In the genomic region with DNA sequence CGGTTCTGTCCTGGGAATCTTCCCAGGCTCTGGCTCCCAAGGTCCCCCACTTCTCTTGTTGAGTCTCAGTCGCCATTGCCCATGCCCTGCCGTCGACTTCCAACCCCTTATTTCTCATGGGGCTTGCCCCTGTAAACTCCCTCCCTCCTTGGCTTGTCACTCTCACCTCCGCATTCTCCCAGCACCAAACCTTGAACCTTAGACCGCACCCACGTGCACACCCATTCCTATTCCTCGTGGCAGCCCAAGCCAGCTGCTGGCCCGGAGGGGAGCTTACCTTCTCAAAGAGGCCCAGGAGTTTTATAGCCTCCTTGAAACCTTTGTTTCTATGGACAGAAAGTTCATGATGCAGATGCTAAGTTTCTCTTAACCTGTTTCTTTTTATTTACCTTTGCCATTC, we compare ENCODE assay signal across 24 cellular contexts. TPM values are rescaled to one million over a fixed set of nuclear protein-coding genes. Genes with fewer than 3 reads are reported as not detected.
DNase-seq lines count a peak whose midpoint lies in the region; ATAC-seq and TF ChIP-seq lines count a peak whose summit lies in the region.
"Had no signal": no experiment of that assay in that cellular context is flagged by ENCODE, and none has a peak within 500 bp of the region (broad histone marks: within the 10 kb centered on the region; RNA-seq: fewer than 3 reads in every experiment).

No MANE protein-coding gene starts in this region.

- H3K4me1 Mint-ChIP-seq in endothelial cell (ENCODE audit: unreplicated experiment) (peaks cover under 1% of the 10 kb centered on the region), neural crest cell (no peaks in the 10 kb centered on the region)

- no peaks in the 10 kb centered on the region for H3F3A ChIP-seq in OCI-LY1 (ENCODE audit: insufficient read depth, low read length)

- H3K36me3 Mint-ChIP-seq in endothelial cell (ENCODE audit: low read depth, unreplicated experiment) (peaks cover 7% of the 10 kb centered on the region), neural crest cell (ENCODE audit: low read depth) (no peaks in the 10 kb centered on the region)

- 72 to 76% methylated on average over 8 to 9 of the region's 9 CpGs for WGBS in transverse colon (ENCODE audit: low coverage in 1 of 2), 2 donors

- no peak for TF ChIP-seq CTCF in OCI-LY1 (IDR thresholded peaks at IDR 0.05; ENCODE audit: low read length)
- no peak for TF ChIP-seq CTCF in endothelial cell (IDR thresholded peaks at IDR 0.05; ENCODE audit: unreplicated experiment)
- no peak for TF ChIP-seq CTCF in neural crest cell (conservative IDR thresholded peaks at IDR 0.05)
- no peak for TF ChIP-seq CTCF in transverse colon (IDR thresholded peaks at IDR 0.05)

- H3K4me2 ChIP-seq in OCI-LY1 (ENCODE audit: low read length) = no peak overlapping the region

- H3K4me3 Mint-ChIP-seq in endothelial cell (ENCODE audit: unreplicated experiment) (peak overlapping the region; percentile 49), neural crest cell (peak overlapping the region; percentile 47)

- H3K9me3 ChIP-seq in OCI-LY1 (ENCODE audit: low read length) = no peaks in the 10 kb centered on the region
- H3K9me3 ChIP-seq in transverse colon = no peaks in the 10 kb centered on the region
- H3K9me3 ChIP-seq in MG63 = no peaks in the 10 kb centered on the region

- H3K9me2 ChIP-seq in OCI-LY1 (ENCODE audit: low read depth, low read length) = no peaks in the 10 kb centered on the region

- H3K27me3 Mint-ChIP-seq in endothelial cell (ENCODE audit: unreplicated experiment) (peaks cover 13% of the 10 kb centered on the region), neural crest cell (ENCODE audit: low read depth) (peaks cover 16% of the 10 kb centered on the region)

- H3K9ac ChIP-seq in OCI-LY1 (ENCODE audit: low read length) = no peak overlapping the region

- H3K79me2 ChIP-seq in OCI-LY1 (ENCODE audit: insufficient read depth, low read length) = peaks cover 24% of the 10 kb centered on the region

- H3K4me3 ChIP-seq in OCI-LY1 (ENCODE audit: low read depth, low read length, poor library complexity, severe bottlenecking) (no peak overlapping the region), transverse colon (no peak overlapping the region), MG63 (no peak overlapping the region)

- in situ Hi-C loops in transverse colon (cut with MboI; ENCODE audit: low pct_ligation_motif_present in 1 of 4, low pct_unique_long_range_greater_than_20kb in 1 of 4, low sequenced_read_pairs in 3 of 4) = no loop called here

- H3K36me3 ChIP-seq in OCI-LY1 (ENCODE audit: insufficient read depth, low read length) (peaks cover 44% of the 10 kb centered on the region), transverse colon (no peaks in the 10 kb centered on the region), MG63 (peaks cover 21% of the 10 kb centered on the region)

- H3K27me3 ChIP-seq in OCI-LY1 (ENCODE audit: insufficient read depth, low read length) (no peaks in the 10 kb centered on the region), transverse colon (no peaks in the 10 kb centered on the region), MG63 (no peaks in the 10 kb centered on the region)

- H3K4me1 ChIP-seq in OCI-LY1 (ENCODE audit: insufficient read depth, low read length, severe bottlenecking) = peaks cover 73% of the 10 kb centered on the region
- peaks cover 43 to 87% (median 57%) of the 10 kb centered on the region in 4 donors for H3K4me1 ChIP-seq in transverse colon

- H3K27ac Mint-ChIP-seq in endothelial cell (ENCODE audit: unreplicated experiment) (no peak overlapping the region), neural crest cell (ENCODE audit: unreplicated experiment) (no peak overlapping the region)

- H2AFZ ChIP-seq in OCI-LY1 (ENCODE audit: low read length) = no peak overlapping the region

- no peak for DNase-seq in endothelial cell (ENCODE audit: low spot score)
- DNase-seq in neural crest cell (ENCODE audit: low read depth, low spot score) = no peak
- peak; percentile 75 for DNase-seq in transverse colon
- no peak for DNase-seq in MG63
- no peak for DNase-seq in activated CD4-positive, alpha-beta T cell treated with anti-CD3 and anti-CD28 coated beads, Interleukin-2, amount 50 U/mL, for 4 hours
- DNase-seq in dedifferentiated amniotic fluid mesenchymal stem cell (ENCODE audit: extremely low spot score) = no peak
- DNase-seq: ACHN, AML-193, DMS79, HCEC 1CT, Karpas-422, MM.1S, NCI-H1105, NCI-H1694, NCI-H2107, NCI-H2227 treated with DMSO at 0.1 percent for 48 hours, NCI-H510A treated with DMSO at 0.1 percent for 48 hours, NCI-H774, OCI-M1, SHP77 had no signal

- ATAC-seq in activated CD4-positive, CD25-positive, alpha-beta regulatory T cell treated with anti-CD3 and anti-CD28 coated beads, Interleukin-2, amount 50 U/mL, for 24 hours = no peak
- ATAC-seq: SK-N-SH treated with all-trans-retinoic acid at 6 μM for 48 hours had no signal

- intact Hi-C loops in transverse colon (cut with DNase I; ENCODE audit: low total_unique reads) = no loop called here

- H3K9me3 Mint-ChIP-seq in endothelial cell (ENCODE audit: unreplicated experiment) (no peaks in the 10 kb centered on the region), neural crest cell (no peaks in the 10 kb centered on the region)
- H3K9me3 Mint-ChIP-seq: IgD-negative memory B cell had no signal

- no peak for TF ChIP-seq POLR2A in transverse colon (IDR thresholded peaks at IDR 0.05)

- no peaks in the 10 kb centered on the region for H4K20me1 ChIP-seq in OCI-LY1 (ENCODE audit: insufficient read depth, low read length)

- TF ChIP-seq EP300 in transverse colon (IDR thresholded peaks at IDR 0.05; ENCODE audit: low read depth) = no peak

- H3K27ac ChIP-seq in OCI-LY1 (ENCODE audit: low read depth, low read length, poor library complexity, severe bottlenecking) (peak overlapping the region; percentile 84), transverse colon (peak overlapping the region; percentile 28 to 92 (median 68))

RNA-seq across cellular contexts. Expression of gene JDP2, which starts 4.6 kb away (rescaled TPM):
- total RNA-seq in endothelial cell (ENCODE audit: unreplicated experiment) (5.1 TPM), neural crest cell (2.6 and 4.7 TPM in 2 replicates), transverse colon (100 to 1,000 TPM in 1 of 4 donors, 10 to 100 TPM in 3; 49.2 to 108 (median 57.8) TPM)
- total RNA-seq in MG63 (2014; rRNA removed; shearing (Covaris generic); ENCODE audit: low replicate concordance) = 76.1 and 78.4 TPM in 2 replicates
